ENCODE assay signal across 9 cellular contexts in genomic region chr19:4014541-4015491, GRCh38. TPM values are rescaled to one million over a fixed set of nuclear protein-coding genes. Genes with fewer than 3 reads are reported as not detected.
A peak's percentile ranks its signal among the peaks of the same experiment; 100 is the strongest.
DNase-seq lines count a peak whose midpoint lies in the region; ATAC-seq and TF ChIP-seq lines count a peak whose summit lies in the region.
"Had no signal": no experiment of that assay in that cellular context is flagged by ENCODE, and none has a peak within 500 bp of the region (broad histone marks: within the 10 kb centered on the region; RNA-seq: fewer than 3 reads in every experiment).

No MANE protein-coding gene starts in this region.

- H3K9me3 ChIP-seq in mucosa of descending colon = no peaks in the 10 kb centered on the region

- H3K4me1 Mint-ChIP-seq in type B pancreatic cell (ENCODE audit: unreplicated experiment) = peaks cover 13% of the 10 kb centered on the region

- H3K4me3 ChIP-seq in mucosa of descending colon = no peak overlapping the region

- peak overlapping the region; percentile 83 for H3K27ac Mint-ChIP-seq in type B pancreatic cell

- no peaks in the 10 kb centered on the region for H3K27me3 Mint-ChIP-seq in type B pancreatic cell

- TF ChIP-seq CTCF in mucosa of descending colon (IDR thresholded peaks at IDR 0.05) (no peak), type B pancreatic cell (conservative IDR thresholded peaks at IDR 0.05) (no peak)

- peak; percentile 30 to 34 for DNase-seq in activated CD4-positive, alpha-beta T cell treated with anti-CD3 and anti-CD28 coated beads for 24 hours (ENCODE audit: low read depth in 2 of 2)
- DNase-seq in activated CD4-positive, alpha-beta T cell treated with anti-CD3 and anti-CD28 coated beads for 1 hour = no peak
- DNase-seq in cerebellar cortex (ENCODE audit: low spot score) (peak; percentile 73), mucosa of descending colon (peak in 1 of 3 donors; percentile 35), type B pancreatic cell (ENCODE audit: extremely low spot score, unreplicated experiment) (peak; percentile 70), NCI-H510A treated with DMSO at 0.1 percent for 48 hours (lab: John Stamatoyannopoulos, UW) (no peak), mesenteric fat pad (ENCODE audit: low spot score) (no peak)
- DNase-seq: NCI-H1092 treated with DMSO at 0.1 percent for 48 hours had no signal

- ATAC-seq in mucosa of descending colon = peak; percentile 35
- no peak for ATAC-seq in HG02840 (IDR thresholded peaks at IDR 0.05; ENCODE audit: low FRiP score, unreplicated experiment)

- intact Hi-C loops in mucosa of descending colon (cut with DNase I, micrococcal nuclease) = no loop called here

- peaks cover 3% of the 10 kb centered on the region for H3K36me3 ChIP-seq in mucosa of descending colon (ENCODE audit: low read depth)

- H3K4me3 Mint-ChIP-seq in type B pancreatic cell = peak overlapping the region; percentile 82

- H3K36me3 Mint-ChIP-seq in type B pancreatic cell = no peaks in the 10 kb centered on the region

- no peaks in the 10 kb centered on the region for H3K9me3 Mint-ChIP-seq in type B pancreatic cell

- H3K4me1 ChIP-seq in mucosa of descending colon (ENCODE audit: low read depth) = peaks cover 9% of the 10 kb centered on the region

RNA-seq across cellular contexts. Expression of gene PIAS4, which starts 7.3 kb away (rescaled TPM):
- total RNA-seq in mucosa of descending colon (10 to 100 TPM; 27.4 to 44.6 (median 29.5) TPM), type B pancreatic cell (ENCODE audit: low replicate concordance) (39.8 and 42.3 TPM in 2 replicates), mesenteric fat pad (17.9 TPM)

RNA-seq across cellular contexts. Expression of gene EEF2, which starts 29.6 kb away (rescaled TPM):
- total RNA-seq in mucosa of descending colon (1,000 to 10,000 TPM; 1,826 to 2,582 (median 2,012) TPM), type B pancreatic cell (ENCODE audit: low replicate concordance) (2,827 and 2,929 TPM in 2 replicates), mesenteric fat pad (2,131 TPM)

RNA-seq across cellular contexts. Expression of gene DAPK3, which starts 43.9 kb away (rescaled TPM):
- total RNA-seq in mucosa of descending colon (100 to 1,000 TPM in 1 of 3 donors, 10 to 100 TPM in 2; 51.3 to 121 (median 56.9) TPM), type B pancreatic cell (ENCODE audit: low replicate concordance) (83.5 and 93.0 TPM in 2 replicates), mesenteric fat pad (56.5 TPM)

RNA-seq across cellular contexts. Expression of gene ZBTB7A, which starts 51.9 kb away (rescaled TPM):
- 100 to 1,000 TPM; 104 to 115 (median 112) TPM for total RNA-seq in mucosa of descending colon
- total RNA-seq in type B pancreatic cell (ENCODE audit: low replicate concordance) = 21.0 and 31.0 TPM in 2 replicates
- total RNA-seq in mesenteric fat pad = 51.2 TPM

Comparison
In these comparisons a context has a peak if more than half of its experiments do, and no peak if none do; other contexts are left out.
1. DNase-seq: peak in activated CD4-positive, alpha-beta T cell treated with anti-CD3 and anti-CD28 coated beads for 24 hours (2 of 2), cerebellar cortex (single experiment) and type B pancreatic cell (single experiment); none in activated CD4-positive, alpha-beta T cell treated with anti-CD3 and anti-CD28 coated beads for 1 hour (single experiment), NCI-H510A treated with DMSO at 0.1 percent for 48 hours (single experiment) and mesenteric fat pad (single experiment).